Comparison of ENCODE assay signal across 28 cellular contexts in genomic region chr2:116095636-116096035, GRCh38.
"Had no signal": no experiment of that assay in that cellular context is flagged by ENCODE, and none has a peak within 500 bp of the region (broad histone marks: within the 10 kb centered on the region; RNA-seq: fewer than 3 reads in every experiment).

No MANE protein-coding gene starts in this region.

- H3K4me1 Mint-ChIP-seq: natural killer cell; neural crest cell; stimulated activated effector memory CD8-positive, alpha-beta T cell treated with anti-CD3 and anti-CD28 coated beads, Interleukin-12 subunit alpha, Interleukin-12 subunit beta, amount 100 ng/mL, for 72 hours; stimulated activated naive B cell treated with anti-CD40 and anti-IgM and Interleukin-4, amounts not matched to agents 10 μg/mL and 1 μg/mL and 100 μg/mL, for 72 hours had no signal

- DNase-seq: natural killer cell; nephron progenitor cell; occipital lobe; ovary; posterior cingulate gyrus; psoas muscle; right cardiac atrium; right lobe of liver; sigmoid colon; small intestine; stimulated activated CD4-positive, alpha-beta T cell treated with anti-CD3 and anti-CD28 coated beads, Interleukin-15, amount 100 ng/mL, for 24 hours; stimulated activated CD4-positive, alpha-beta T cell treated with anti-CD3 and anti-CD28 coated beads, Interleukin-2, amount 100 ng/mL, for 24 hours; stimulated activated CD4-positive, alpha-beta T cell treated with anti-CD3 and anti-CD28 coated beads, Interleukin-2, amount 100 ng/mL, for 48 hours; stimulated activated CD4-positive, alpha-beta T cell treated with anti-CD3 and anti-CD28 coated beads, Interleukin-4, amount 100 ng/mL, for 24 hours; stimulated activated naive B cell treated with anti-CD40 and anti-IgM and Interleukin-4, amounts not matched to agents 10 μg/mL and 1 μg/mL and 100 μg/mL, for 72 hours; stimulated activated naive CD4-positive, alpha-beta T cell treated with Interleukin-2 at 50 U/mL for 16 hours; stomach; thyroid gland; trophoblast cell; upper lobe of left lung had no signal

- H3K27ac ChIP-seq: ovary, parathyroid adenoma, psoas muscle, right lobe of liver, sigmoid colon, stomach, thoracic aorta, thyroid gland, tibial nerve, upper lobe of left lung, vagina had no signal

- H3K9me3 ChIP-seq: ovary, psoas muscle, right lobe of liver, sigmoid colon, thoracic aorta, thyroid gland, tibial nerve, vagina had no signal

- H3K9ac ChIP-seq: parathyroid adenoma had no signal

- H3K4me3 Mint-ChIP-seq: natural killer cell; nephron progenitor cell; neural crest cell; stimulated activated effector memory CD8-positive, alpha-beta T cell treated with anti-CD3 and anti-CD28 coated beads, Interleukin-12 subunit alpha, Interleukin-12 subunit beta, amount 100 ng/mL, for 72 hours; stimulated activated naive B cell treated with anti-CD40 and anti-IgM and Interleukin-4, amounts not matched to agents 10 μg/mL and 1 μg/mL and 100 μg/mL, for 72 hours; stimulated activated naive CD8-positive, alpha-beta T cell treated with anti-CD3 and anti-CD28 coated beads, Interleukin-15, Interleukin-2, amounts not matched to agents 100 ng/mL and 50 ng/mL, for 24 hours had no signal

- H3K36me3 ChIP-seq: ovary, right lobe of liver, sigmoid colon, stomach, thoracic aorta, thyroid gland, tibial nerve, upper lobe of left lung, vagina had no signal

- H3K79me2 ChIP-seq: parathyroid adenoma had no signal

- H3K36me3 Mint-ChIP-seq: stimulated activated effector memory CD8-positive, alpha-beta T cell treated with anti-CD3 and anti-CD28 coated beads, Interleukin-12 subunit alpha, Interleukin-12 subunit beta, amount 100 ng/mL, for 72 hours; stimulated activated naive B cell treated with anti-CD40 and anti-IgM and Interleukin-4, amounts not matched to agents 10 μg/mL and 1 μg/mL and 100 μg/mL, for 72 hours had no signal

- H2AFZ ChIP-seq: parathyroid adenoma had no signal

- H3K27me3 Mint-ChIP-seq: stimulated activated naive B cell treated with anti-CD40 and anti-IgM and Interleukin-4, amounts not matched to agents 10 μg/mL and 1 μg/mL and 100 μg/mL, for 72 hours; stimulated activated naive CD8-positive, alpha-beta T cell treated with anti-CD3 and anti-CD28 coated beads, Interleukin-15, Interleukin-2, amounts not matched to agents 100 ng/mL and 50 ng/mL, for 24 hours had no signal

- H3K27me3 ChIP-seq: ovary, right lobe of liver, sigmoid colon, stomach, thyroid gland, tibial nerve, upper lobe of left lung, vagina had no signal

- H3K4me1 ChIP-seq: parathyroid adenoma, psoas muscle, right lobe of liver, sigmoid colon, stomach, thyroid gland, tibial nerve, upper lobe of left lung, vagina had no signal

- H3K4me3 ChIP-seq: ovary, psoas muscle, right lobe of liver, sigmoid colon, stomach, thoracic aorta, thyroid gland, tibial nerve, upper lobe of left lung, vagina had no signal

- H3K27ac Mint-ChIP-seq: natural killer cell; nephron progenitor cell; progenitor cell of endocrine pancreas; stimulated activated effector memory CD8-positive, alpha-beta T cell treated with anti-CD3 and anti-CD28 coated beads, Interleukin-12 subunit alpha, Interleukin-12 subunit beta, amount 100 ng/mL, for 72 hours; stimulated activated naive B cell treated with anti-CD40 and anti-IgM and Interleukin-4, amounts not matched to agents 10 μg/mL and 1 μg/mL and 100 μg/mL, for 72 hours; stimulated activated naive CD8-positive, alpha-beta T cell treated with anti-CD3 and anti-CD28 coated beads, Interleukin-15, Interleukin-2, amounts not matched to agents 100 ng/mL and 50 ng/mL, for 24 hours had no signal

- ATAC-seq: natural killer cell; psoas muscle; right lobe of liver; stimulated activated effector memory CD8-positive, alpha-beta T cell treated with anti-CD3 and anti-CD28 coated beads, Interleukin-12 subunit alpha, Interleukin-12 subunit beta, amount 100 ng/mL, for 72 hours; stimulated activated naive B cell treated with anti-CD40 and anti-IgM and Interleukin-4, amounts not matched to agents 10 μg/mL and 1 μg/mL and 100 μg/mL, for 72 hours had no signal
